Comparison of ENCODE assay signal across 26 cellular contexts in genomic region chr6:167161895-167162467, GRCh38. TPM values are rescaled to one million over a fixed set of nuclear protein-coding genes. Genes with fewer than 3 reads are reported as not detected.
DNase-seq lines count a peak whose midpoint lies in the region; ATAC-seq and TF ChIP-seq lines count a peak whose summit lies in the region.
"Had no signal": no experiment of that assay in that cellular context is flagged by ENCODE, and none has a peak within 500 bp of the region (broad histone marks: within the 10 kb centered on the region; RNA-seq: fewer than 3 reads in every experiment).

No MANE protein-coding gene starts in this region.

- no peaks in the 10 kb centered on the region for H3K79me1 ChIP-seq in H9 (ENCODE audit: insufficient read depth, low read depth, low read length, poor library complexity, severe bottlenecking)

- H2AK5ac ChIP-seq in H9 (ENCODE audit: insufficient read length, low read length): no peak overlapping the region

- DNase-seq in H9: no peak
- peak; percentile 40 for DNase-seq in M059J (ENCODE audit: low read depth)
- DNase-seq in WTC11 (ENCODE audit: low spot score): no peak
- DNase-seq in neural crest cell (ENCODE audit: low read depth, low spot score): no peak
- DNase-seq in progenitor cell of endocrine pancreas (ENCODE audit: low spot score, unreplicated experiment): no peak
- no peak for DNase-seq in Right ventricle myocardium inferior (ENCODE audit: missing footprints)
- DNase-seq: C1 segment of cervical spinal cord; CD8-positive, alpha-beta T cell; GDM1; H7; HFFc6; MM.1S; NCI-H1417; NCI-H1694; NCI-H2029 treated with DMSO at 0.1 percent for 48 hours; NCI-H526 treated with DMSO at 0.1 percent for 48 hours; SK-N-SH; SW 1271; T-helper 17 cell had no signal

- peaks cover 4% of the 10 kb centered on the region for H3K23me2 ChIP-seq in H9 (ENCODE audit: insufficient read length, low read depth, low read length, poor library complexity, severe bottlenecking)

- no peak overlapping the region for H3K4ac ChIP-seq in H9 (ENCODE audit: low read depth, low read length)

- no peaks in the 10 kb centered on the region for H3K27me3 Mint-ChIP-seq in H9 (ENCODE audit: low read depth)
- no peaks in the 10 kb centered on the region; the same call in 1 of the 2 replicates for H3K27me3 Mint-ChIP-seq in WTC11 (ENCODE audit: low read depth)
- peaks cover 2% of the 10 kb centered on the region for H3K27me3 Mint-ChIP-seq in neural crest cell (ENCODE audit: low read depth)
- H3K27me3 Mint-ChIP-seq in progenitor cell of endocrine pancreas: peaks cover 8% of the 10 kb centered on the region

- no peak overlapping the region for H4K8ac ChIP-seq in H9 (replicated peaks; ENCODE audit: insufficient read length, low read depth, low read length)

- H2BK15ac ChIP-seq in H9 (ENCODE audit: low read depth, low read length): no peak overlapping the region

- no peak overlapping the region for H2BK20ac ChIP-seq in H9 (ENCODE audit: low read depth, low read length, poor library complexity, severe bottlenecking)

- no peak for TF ChIP-seq CTCF in H9 (conservative IDR thresholded peaks at IDR 0.05)
- TF ChIP-seq CTCF in WTC11 (IDR thresholded peaks at IDR 0.05): no peak
- TF ChIP-seq CTCF in neural crest cell (conservative IDR thresholded peaks at IDR 0.05): no peak
- no peak for TF ChIP-seq CTCF in progenitor cell of endocrine pancreas (IDR thresholded peaks at IDR 0.05; ENCODE audit: unreplicated experiment)

- CTCF ChIA-PET in WTC11 (lab: Charles Lee): interaction anchor here (1.2 to 2.9 kb wide), 6 partner anchors 10 to 417 kb away, joined by 3 to 28 read pairs (median 8); no protein-coding TSS in a partner anchor

- ATAC-seq in WTC11 (no peak), GM19455 (IDR thresholded peaks at IDR 0.05; ENCODE audit: unreplicated experiment) (no peak), Right ventricle myocardium inferior (no peak)
- ATAC-seq: CD8-positive, alpha-beta T cell; GM12878; Panc1; T-helper 17 cell had no signal

- H3K27ac Mint-ChIP-seq in H9: peak overlapping the region; percentile 18 to 98 (median 96); a peak in 6 of 7 replicates
- peak overlapping the region; percentile 97 for H3K27ac Mint-ChIP-seq in WTC11
- H3K27ac Mint-ChIP-seq in neural crest cell (ENCODE audit: unreplicated experiment): peak overlapping the region; percentile 65
- H3K27ac Mint-ChIP-seq in progenitor cell of endocrine pancreas: no peak overlapping the region
- H3K27ac Mint-ChIP-seq: CD8-positive, alpha-beta T cell; HFFc6; T-helper 17 cell had no signal

- no peaks in the 10 kb centered on the region for H3K9me3 ChIP-seq in H9 (ENCODE audit: control insufficient read depth, low read depth, low read length)
- H3K9me3 ChIP-seq: Caco-2, SK-N-SH had no signal

- no peak overlapping the region for H2BK5ac ChIP-seq in H9 (ENCODE audit: insufficient read length, low read length)

- WGBS in H9 (ENCODE audit: extremely low coverage, insufficient read length, low lambda C conversion rate): no CpG with 5 or more reads among the region's 5 CpGs

- H4K5ac ChIP-seq in H9 (ENCODE audit: insufficient read length, low read depth, low read length): no peak overlapping the region

- intact Hi-C loops in Right ventricle myocardium inferior (cut with DNase I): no loop called here

- H3K36me3 Mint-ChIP-seq in H9 (ENCODE audit: insufficient read depth in 1 of 3, low read depth in 3 of 3) (peaks cover 0 to 16% (median 8%) of the 10 kb centered on the region in 3 experiments; a peak in 6 of 7 replicates), WTC11 (peaks cover 16% of the 10 kb centered on the region), neural crest cell (ENCODE audit: low read depth) (no peaks in the 10 kb centered on the region), progenitor cell of endocrine pancreas (ENCODE audit: insufficient read depth) (no peaks in the 10 kb centered on the region)
- H3K36me3 Mint-ChIP-seq: CD8-positive, alpha-beta T cell had no signal

- no peak overlapping the region for H3K14ac ChIP-seq in H9 (ENCODE audit: insufficient read depth, low read length)

- H3K79me2 ChIP-seq in H9 (ENCODE audit: insufficient read depth, low read length): no peaks in the 10 kb centered on the region

- H3K4me3 Mint-ChIP-seq in H9 (peak overlapping the region in 1 of 2 experiments; percentile 27; a peak in 1 of 5 replicates), WTC11 (no peak overlapping the region), neural crest cell (no peak overlapping the region), progenitor cell of endocrine pancreas (ENCODE audit: low read depth) (no peak overlapping the region)
- H3K4me3 Mint-ChIP-seq: CD8-positive, alpha-beta T cell; HFFc6; T-helper 17 cell had no signal

- H3K9me3 Mint-ChIP-seq in H9: peaks cover 0 to 10% of the 10 kb centered on the region in 2 experiments; a peak in 3 of 5 replicates
- H3K9me3 Mint-ChIP-seq in WTC11: peaks cover 19% of the 10 kb centered on the region
- no peaks in the 10 kb centered on the region for H3K9me3 Mint-ChIP-seq in neural crest cell
- H3K9me3 Mint-ChIP-seq in progenitor cell of endocrine pancreas (ENCODE audit: low read depth): peaks cover 2% of the 10 kb centered on the region
- H3K9me3 Mint-ChIP-seq: CD8-positive, alpha-beta T cell had no signal

- H4K91ac ChIP-seq in H9 (ENCODE audit: insufficient read length, low read depth, low read length): no peak overlapping the region

- H2AFZ ChIP-seq in H9 (ENCODE audit: low read length): no peak overlapping the region

- H3K56ac ChIP-seq in H9 (ENCODE audit: insufficient read length, low read depth, low read length): no peak overlapping the region

- no peak overlapping the region for H2BK120ac ChIP-seq in H9 (ENCODE audit: low read depth, low read length, poor library complexity, severe bottlenecking)

- no peak overlapping the region for H2BK12ac ChIP-seq in H9 (ENCODE audit: insufficient read length, low read depth, low read length)

- H3K4me1 ChIP-seq in H9 (ENCODE audit: insufficient read depth, low read length): peaks cover 19% of the 10 kb centered on the region

- no peak overlapping the region for H3K4me2 ChIP-seq in H9 (ENCODE audit: insufficient read depth, insufficient read length, low read length)
- H3K4me2 ChIP-seq: SK-N-SH had no signal

- H3K4me1 Mint-ChIP-seq in H9 (peaks cover 45 to 54% of the 10 kb centered on the region in 2 experiments), WTC11 (peaks cover 60% of the 10 kb centered on the region), neural crest cell (peaks cover 8% of the 10 kb centered on the region), progenitor cell of endocrine pancreas (ENCODE audit: low read depth) (peaks cover 5% of the 10 kb centered on the region)

- no peak overlapping the region for H3K23ac ChIP-seq in H9 (ENCODE audit: insufficient read length, low read depth, low read length)

- peak overlapping the region; percentile 77 for H3K18ac ChIP-seq in H9 (ENCODE audit: insufficient read length, low read depth, low read length)

- H3K27me3 ChIP-seq in H9 (ENCODE audit: insufficient read depth, low read length): no peaks in the 10 kb centered on the region

- H3T11ph ChIP-seq in H9 (ENCODE audit: low read length): no peak overlapping the region

- POLR2A ChIA-PET in WTC11 (lab: Charles Lee): no interaction called here

- no peaks in the 10 kb centered on the region for H4K20me1 ChIP-seq in H9 (ENCODE audit: control insufficient read depth, insufficient read depth, insufficient read length)

- no peak overlapping the region for H3K27ac ChIP-seq in H9 (ENCODE audit: insufficient read length, low read depth, low read length)

- no peak overlapping the region for H3K9ac ChIP-seq in H9 (ENCODE audit: extremely low read depth, insufficient read length, low read length)
- H3K9ac ChIP-seq: SK-N-SH had no signal

TF ChIP-seq in WTC11, 78 proteins besides CTCF, POLR2A, EP300 and RAD21:
- TF ChIP-seq ZNF317 (CRISPR knock-in tag; IDR thresholded peaks at IDR 0.05; ENCODE audit: borderline replicate concordance, low read depth): no peak
- TF ChIP-seq MXD4 (CRISPR knock-in tag; IDR thresholded peaks at IDR 0.05; ENCODE audit: borderline replicate concordance): peak; percentile 67; the same call in 1 of the 2 replicates
- no peak for TF ChIP-seq ATF1 (CRISPR knock-in tag; IDR thresholded peaks at IDR 0.05)
- no peak for TF ChIP-seq FOXP1 (CRISPR knock-in tag; IDR thresholded peaks at IDR 0.05; ENCODE audit: borderline replicate concordance)
- TF ChIP-seq ZSCAN18 (CRISPR knock-in tag; IDR thresholded peaks at IDR 0.05): peak; percentile 74; the same call in 1 of the 2 replicates

RNA-seq across cellular contexts. Expression of gene GPR31, which starts 4.2 kb away (rescaled TPM):
- total RNA-seq in H9 (2021) (not detected in 2 replicates), WTC11 (2021) (not detected in 3 replicates), neural crest cell (not detected in 2 replicates), progenitor cell of endocrine pancreas (not detected in 2 replicates), Right ventricle myocardium inferior (not detected)
- not detected in 2 replicates for total RNA-seq in M059J (2014; rRNA removed; shearing (Covaris generic))
- total RNA-seq: A673; Caco-2; CD8-positive, alpha-beta T cell; GM12878; H7; HFFc6; LHCN-M2; NCI-H460; T-helper 17 cell had no signal

RNA-seq across cellular contexts. Expression of gene CCR6, which starts 39.1 kb away (rescaled TPM):
- total RNA-seq in H9 (2021): not detected in 2 replicates
- total RNA-seq in M059J (2014; rRNA removed; shearing (Covaris generic)): 0.57 TPM in 1 of 2 replicates, not detected in the other
- total RNA-seq in WTC11 (2021): not detected in 3 replicates
- not detected in 2 replicates for total RNA-seq in neural crest cell
- total RNA-seq in progenitor cell of endocrine pancreas: not detected in 2 replicates
- total RNA-seq in Right ventricle myocardium inferior: not detected
- total RNA-seq: A673, Caco-2, H7, HFFc6, LHCN-M2, NCI-H460 had no signal
